8 cellular contexts compared by ENCODE assay signal in genomic region chr3:50297896-50298725, GRCh38. TPM values are rescaled to one million over a fixed set of nuclear protein-coding genes. Genes with fewer than 3 reads are reported as not detected.
DNase-seq lines count a peak whose midpoint lies in the region; ATAC-seq and TF ChIP-seq lines count a peak whose summit lies in the region.

No MANE protein-coding gene starts in this region.

- peaks cover 20% of the 10 kb centered on the region for H3K4me1 Mint-ChIP-seq in memory B cell

- H3K27ac Mint-ChIP-seq in memory B cell: peak overlapping the region; percentile 97

- H3K4me3 Mint-ChIP-seq in memory B cell: peak overlapping the region; percentile 94

- DNase-seq in A673 (ENCODE audit: low spot score): no peak
- DNase-seq in HL-60 (ENCODE audit: low read depth in 1 of 2, low spot score in 1 of 2): peak in 1 of 2 experiments; percentile 65
- DNase-seq in astrocyte of the hippocampus (ENCODE audit: low read depth, low spot score): peak; percentile 1
- no peak for DNase-seq in memory B cell (ENCODE audit: low spot score in 2 of 2)
- no peak for DNase-seq in GM03348 (ENCODE audit: low spot score)

- H3K4me1 ChIP-seq in A673 (ENCODE audit: insufficient read depth, low read length, poor library complexity, severe bottlenecking): peaks cover 5% of the 10 kb centered on the region

- no peaks in the 10 kb centered on the region for H3K9me3 ChIP-seq in A673 (ENCODE audit: low read depth, low read length, poor library complexity, severe bottlenecking)

- no peaks in the 10 kb centered on the region for H3K9me3 Mint-ChIP-seq in memory B cell

- intact Hi-C loops in A673 (cut with micrococcal nuclease; ENCODE audit: unreplicated experiment): no loop called here

- BruUV-seq in A673 (replicated peaks; lab: Mats Ljungman, UMichigan): no TSS peak

- peak overlapping the region; percentile 82 for H3K27ac ChIP-seq in A673 (ENCODE audit: low read depth, low read length, poor library complexity, severe bottlenecking)
- H3K27ac ChIP-seq in HL-60 (replicated peaks): peak overlapping the region; percentile 87

- no peak for TF ChIP-seq CTCF in A673 (conservative IDR thresholded peaks at IDR 0.05; ENCODE audit: low read depth, low read length)
- TF ChIP-seq CTCF in HL-60 (IDR thresholded peaks at IDR 0.05; ENCODE audit: insufficient read depth, low read length): no peak

- H3K4me3 ChIP-seq in A673 (ENCODE audit: low read depth, low read length, poor library complexity, severe bottlenecking) (peak overlapping the region; percentile 68), HL-60 (replicated peaks; ENCODE audit: insufficient read depth, low read length) (peak overlapping the region; percentile 69)

- H3K27me3 ChIP-seq in A673 (replicated peaks; ENCODE audit: insufficient read depth, low read depth, low read length, poor library complexity) (no peaks in the 10 kb centered on the region), HL-60 (ENCODE audit: insufficient read depth, poor library complexity, severe bottlenecking) (no peaks in the 10 kb centered on the region)

- no peaks in the 10 kb centered on the region for H3K36me3 Mint-ChIP-seq in memory B cell

- no peaks in the 10 kb centered on the region for H3K27me3 Mint-ChIP-seq in memory B cell

- POLR2A ChIA-PET in A673 (lab: Charles Lee; ENCODE audit: low non-redundant PET): no interaction called here

- CTCF ChIA-PET in A673 (lab: Charles Lee): no interaction called here

- no peaks in the 10 kb centered on the region for H3K36me3 ChIP-seq in A673 (ENCODE audit: insufficient read depth, low read length, poor library complexity, severe bottlenecking)

- ATAC-seq in memory B cell (ENCODE audit: low read depth) (no peak), HG03045 (IDR thresholded peaks at IDR 0.05; ENCODE audit: unreplicated experiment) (no peak), GM21526 (IDR thresholded peaks at IDR 0.05; ENCODE audit: low FRiP score, unreplicated experiment) (no peak), GM18861 (IDR thresholded peaks at IDR 0.05; ENCODE audit: unreplicated experiment) (no peak)

RNA-seq across cellular contexts. Expression of gene HYAL3, which starts 1.1 kb away (rescaled TPM):
- 3.0 and 3.7 TPM in 2 replicates for total RNA-seq in A673 (2021)

RNA-seq across cellular contexts. Expression of gene NAA80, which starts 1.1 kb away (rescaled TPM):
- total RNA-seq in A673 (2021): 5.3 and 7.0 TPM in 2 replicates

RNA-seq across cellular contexts. Expression of gene HYAL1, which starts 5.3 kb away (rescaled TPM):
- 0.37 TPM in 1 of 2 replicates, not detected in the other for total RNA-seq in A673 (2021)

RNA-seq across cellular contexts. Expression of gene IFRD2, which starts 5.9 kb away (rescaled TPM):
- 62.2 and 77.4 TPM in 2 replicates for total RNA-seq in A673 (2021)

RNA-seq across cellular contexts. Expression of gene LSMEM2, which starts 19.2 kb away (rescaled TPM):
- not detected in 2 replicates for total RNA-seq in A673 (2021)
